ENCODE assay signal across 12 cellular contexts in genomic region chr21:34200288-34200905, GRCh38.
DNase-seq lines count a peak whose midpoint lies in the region; ATAC-seq and TF ChIP-seq lines count a peak whose summit lies in the region.
"Had no signal": no experiment of that assay in that cellular context is flagged by ENCODE, and none has a peak within 500 bp of the region (broad histone marks: within the 10 kb centered on the region; RNA-seq: fewer than 3 reads in every experiment).

No MANE protein-coding gene starts in this region.

- intact Hi-C loops in sigmoid colon (cut with DNase I), result no loop called here
- intact Hi-C loops in dorsolateral prefrontal cortex (cut with DNase I), result loop anchor here (5.0 to 10.0 kb wide), 5 partner anchors 68 to 276 kb away; partner anchors contain the start of genes MRPS6 (in 2 of the 2) and SLC5A3 (in 2 of the 2)

- H3K27ac ChIP-seq in endodermal cell (ENCODE audit: low read depth, low read length) (no peak overlapping the region), sigmoid colon (peak overlapping the region; percentile 18 to 87 (median 84)), dorsolateral prefrontal cortex (peak overlapping the region in 5 of 59 donors; percentile 1 to 95 (median 85))
- H3K27ac ChIP-seq: SK-N-MC had no signal

- WGBS in endodermal cell (ENCODE audit: insufficient coverage in 1 of 2, insufficient read length in 1 of 2), 2 experiments, result 94 to 96% methylated on average over 5 to 7 of the region's 7 CpGs
- 83 to 87% methylated on average over 7 of the region's 7 CpGs for WGBS in sigmoid colon, 2 donors

- no peak for DNase-seq in T-helper 2 cell treated with Interferon-gamma antibody and Interleukin-4, amounts not matched to agents 5 μg/mL and 100 μg/mL, for 36 hours (ENCODE audit: low spot score)
- DNase-seq in T-helper 2 cell, result no peak
- DNase-seq in NB4 (ENCODE audit: low read depth), result peak; percentile 74
- DNase-seq in endodermal cell, result no peak
- DNase-seq in sigmoid colon, result no peak
- DNase-seq in stimulated activated naive CD4-positive, alpha-beta T cell treated with Interleukin-2 at 50 U/mL for 16 hours (lab: John Stamatoyannopoulos, UW), result no peak
- no peak for DNase-seq in dorsolateral prefrontal cortex

- no peaks in the 10 kb centered on the region for H3K36me3 ChIP-seq in endodermal cell (ENCODE audit: control insufficient read depth, insufficient read depth, low read length)
- no peaks in the 10 kb centered on the region for H3K36me3 ChIP-seq in sigmoid colon

- peaks cover 48% of the 10 kb centered on the region for H3K4me1 Mint-ChIP-seq in T-helper 2 cell treated with Interferon-gamma antibody and Interleukin-4, amounts not matched to agents 5 μg/mL and 100 μg/mL, for 36 hours (ENCODE audit: low read depth)
- peaks cover 62% of the 10 kb centered on the region for H3K4me1 Mint-ChIP-seq in endodermal cell

- H3K4me3 ChIP-seq in NB4 (ENCODE audit: low read depth, low read length), result no peak overlapping the region
- no peak overlapping the region for H3K4me3 ChIP-seq in endodermal cell (ENCODE audit: low read length)
- H3K4me3 ChIP-seq in sigmoid colon, result no peak overlapping the region
- H3K4me3 ChIP-seq in dorsolateral prefrontal cortex, result no peak overlapping the region
- H3K4me3 ChIP-seq: A549, SK-N-MC had no signal

- TF ChIP-seq POLR2A in NB4 (IDR thresholded peaks at IDR 0.05; ENCODE audit: extremely low read depth, insufficient read length) (no peak), sigmoid colon (IDR thresholded peaks at IDR 0.05) (no peak)

- no peak for TF ChIP-seq CTCF in NB4 (IDR thresholded peaks at IDR 0.05; ENCODE audit: low read depth, low read length)
- TF ChIP-seq CTCF in endodermal cell (conservative IDR thresholded peaks at IDR 0.05), result no peak
- TF ChIP-seq CTCF in sigmoid colon (IDR thresholded peaks at IDR 0.05), result no peak
- no peak for TF ChIP-seq CTCF in dorsolateral prefrontal cortex (IDR thresholded peaks at IDR 0.05 in 54 of 56, conservative IDR thresholded peaks at IDR 0.05 in 2 of 56; ENCODE audit: low read depth in 1 of 56, partially characterized antibody in 56 of 56)

- H3K9me3 ChIP-seq in endodermal cell (ENCODE audit: control insufficient read depth, low read length) (no peaks in the 10 kb centered on the region), sigmoid colon (no peaks in the 10 kb centered on the region)
- H3K9me3 ChIP-seq: A549 had no signal

- no peak overlapping the region for H3K9ac ChIP-seq in endodermal cell (ENCODE audit: extremely low read depth, low read length, poor library complexity, severe bottlenecking)

- peaks cover 5% of the 10 kb centered on the region for H3K27me3 ChIP-seq in endodermal cell (ENCODE audit: control insufficient read depth, insufficient read depth, low read length, poor library complexity, severe bottlenecking)
- no peaks in the 10 kb centered on the region for H3K27me3 ChIP-seq in sigmoid colon
- H3K27me3 ChIP-seq in dorsolateral prefrontal cortex, result peaks cover 0 to 3% (median 0%) of the 10 kb centered on the region in 45 donors

- peaks cover 4% of the 10 kb centered on the region for H3K4me1 ChIP-seq in endodermal cell (ENCODE audit: control insufficient read depth, insufficient read depth, low read length)
- peaks cover 0 to 63% (median 58%) of the 10 kb centered on the region in 4 donors for H3K4me1 ChIP-seq in sigmoid colon
- H3K4me1 ChIP-seq: A549 had no signal

- H3K9me3 Mint-ChIP-seq in T-helper 2 cell treated with Interferon-gamma antibody and Interleukin-4, amounts not matched to agents 5 μg/mL and 100 μg/mL, for 36 hours, result no peaks in the 10 kb centered on the region
- H3K9me3 Mint-ChIP-seq in endodermal cell, result no peaks in the 10 kb centered on the region
- H3K9me3 Mint-ChIP-seq: stimulated activated memory B cell treated with anti-CD40 and anti-IgM and Interleukin-4, amounts not matched to agents 10 μg/mL and 1 μg/mL and 100 μg/mL, for 72 hours had no signal

- ATAC-seq in activated CD4-positive, CD25-positive, alpha-beta regulatory T cell treated with anti-CD3 and anti-CD28 coated beads, Interleukin-2, amount 50 U/mL, for 24 hours, result no peak
- ATAC-seq: A549; esophagus mucosa; stimulated activated memory B cell treated with anti-CD40 and anti-IgM and Interleukin-4, amounts not matched to agents 10 μg/mL and 1 μg/mL and 100 μg/mL, for 72 hours had no signal

- no peaks in the 10 kb centered on the region for H3K27me3 Mint-ChIP-seq in T-helper 2 cell treated with Interferon-gamma antibody and Interleukin-4, amounts not matched to agents 5 μg/mL and 100 μg/mL, for 36 hours (ENCODE audit: low read depth)
- H3K27me3 Mint-ChIP-seq in endodermal cell (ENCODE audit: insufficient read depth), result peaks cover 3% of the 10 kb centered on the region

- TF ChIP-seq EP300 in sigmoid colon (IDR thresholded peaks at IDR 0.05), result peak in 1 of 4 donors; percentile 65

- peak overlapping the region; percentile 79 for H3K4me3 Mint-ChIP-seq in T-helper 2 cell treated with Interferon-gamma antibody and Interleukin-4, amounts not matched to agents 5 μg/mL and 100 μg/mL, for 36 hours
- peak overlapping the region; percentile 65 for H3K4me3 Mint-ChIP-seq in endodermal cell

- no peaks in the 10 kb centered on the region for H3K36me3 Mint-ChIP-seq in T-helper 2 cell treated with Interferon-gamma antibody and Interleukin-4, amounts not matched to agents 5 μg/mL and 100 μg/mL, for 36 hours (ENCODE audit: low read depth)
- H3K36me3 Mint-ChIP-seq in endodermal cell (ENCODE audit: low read depth), result peaks cover 3% of the 10 kb centered on the region
- H3K36me3 Mint-ChIP-seq: stimulated activated memory B cell treated with anti-CD40 and anti-IgM and Interleukin-4, amounts not matched to agents 10 μg/mL and 1 μg/mL and 100 μg/mL, for 72 hours had no signal

- H3K27ac Mint-ChIP-seq in T-helper 2 cell treated with Interferon-gamma antibody and Interleukin-4, amounts not matched to agents 5 μg/mL and 100 μg/mL, for 36 hours, result peak overlapping the region; percentile 58
- H3K27ac Mint-ChIP-seq in endodermal cell, result no peak overlapping the region
